Comparison of ENCODE assay signal across 12 cellular contexts in the genomic region with DNA sequence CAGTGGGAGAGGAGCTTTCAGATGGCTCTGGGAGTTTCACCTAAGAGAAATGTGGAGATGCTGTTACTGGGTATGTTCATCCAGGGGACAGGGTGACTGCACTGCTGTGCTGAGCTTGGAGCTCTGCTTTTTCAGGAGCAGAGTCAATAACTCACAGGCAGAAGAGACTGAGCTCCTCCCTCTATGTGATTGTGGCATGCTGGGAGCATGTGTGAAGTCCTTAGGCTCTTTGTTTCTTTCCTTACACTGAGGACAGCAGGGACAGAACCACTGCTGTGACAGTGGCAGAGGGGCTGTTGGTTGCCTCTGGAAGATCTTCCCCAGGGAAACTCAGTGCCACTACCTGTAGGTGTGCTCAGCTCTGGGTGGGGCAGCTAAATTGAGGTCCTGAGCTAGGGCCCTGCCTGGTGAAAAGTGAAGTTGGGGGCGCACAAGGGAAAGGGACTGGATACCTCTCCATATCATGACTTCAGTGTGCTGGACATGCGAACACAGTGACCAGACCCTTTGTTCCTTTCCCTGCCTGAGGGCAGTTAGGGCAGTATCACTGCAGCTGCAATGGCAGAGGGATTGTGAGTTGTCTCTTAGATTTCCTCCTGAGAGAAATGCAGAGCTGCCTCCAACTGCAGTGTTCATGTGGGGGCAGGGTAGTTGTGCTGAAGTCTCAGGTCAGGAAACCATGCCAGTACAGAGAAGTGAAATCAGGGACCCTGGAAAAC.
"Had no signal": no experiment of that assay in that cellular context is flagged by ENCODE, and none has a peak within 500 bp of the region (broad histone marks: within the 10 kb centered on the region; RNA-seq: fewer than 3 reads in every experiment).

No MANE protein-coding gene starts in this region.

- DNase-seq: activated CD4-positive, alpha-beta T cell treated with anti-CD3 and anti-CD28 coated beads for 36 hours; activated CD8-positive, alpha-beta memory T cell treated with anti-CD3 and anti-CD28 coated beads, Interleukin-2, amount 50 U/mL, for 48 hours; activated CD8-positive, alpha-beta T cell treated with anti-CD3 and anti-CD28 coated beads for 36 hours; activated naive CD4-positive, alpha-beta T cell treated with Interleukin-2 at 50 U/mL for 16 hours; activated naive CD8-positive, alpha-beta T cell treated with anti-CD3 and anti-CD28 coated beads, Interleukin-2, amount 50 U/mL, for 24 hours; heart right ventricle; kidney glomerular epithelial cell; tibial artery had no signal

- H3K4me2 ChIP-seq: smooth muscle cell had no signal

- H3K36me3 ChIP-seq: ascending aorta, heart right ventricle, right atrium auricular region, tibial artery had no signal

- H3K27me3 ChIP-seq: ascending aorta, heart right ventricle, right atrium auricular region, tibial artery had no signal

- H3K4me3 ChIP-seq: ascending aorta, heart right ventricle, right atrium auricular region, smooth muscle cell, tibial artery had no signal

- H3K4me1 ChIP-seq: ascending aorta, heart right ventricle, right atrium auricular region, tibial artery had no signal

- H3K9me3 ChIP-seq: ascending aorta, heart right ventricle, right atrium auricular region, tibial artery had no signal

- H3K27ac ChIP-seq: ascending aorta, heart right ventricle, right atrium auricular region, tibial artery, VCaP had no signal
